Comparison of ENCODE assay signal across 8 cellular contexts in the genomic region with DNA sequence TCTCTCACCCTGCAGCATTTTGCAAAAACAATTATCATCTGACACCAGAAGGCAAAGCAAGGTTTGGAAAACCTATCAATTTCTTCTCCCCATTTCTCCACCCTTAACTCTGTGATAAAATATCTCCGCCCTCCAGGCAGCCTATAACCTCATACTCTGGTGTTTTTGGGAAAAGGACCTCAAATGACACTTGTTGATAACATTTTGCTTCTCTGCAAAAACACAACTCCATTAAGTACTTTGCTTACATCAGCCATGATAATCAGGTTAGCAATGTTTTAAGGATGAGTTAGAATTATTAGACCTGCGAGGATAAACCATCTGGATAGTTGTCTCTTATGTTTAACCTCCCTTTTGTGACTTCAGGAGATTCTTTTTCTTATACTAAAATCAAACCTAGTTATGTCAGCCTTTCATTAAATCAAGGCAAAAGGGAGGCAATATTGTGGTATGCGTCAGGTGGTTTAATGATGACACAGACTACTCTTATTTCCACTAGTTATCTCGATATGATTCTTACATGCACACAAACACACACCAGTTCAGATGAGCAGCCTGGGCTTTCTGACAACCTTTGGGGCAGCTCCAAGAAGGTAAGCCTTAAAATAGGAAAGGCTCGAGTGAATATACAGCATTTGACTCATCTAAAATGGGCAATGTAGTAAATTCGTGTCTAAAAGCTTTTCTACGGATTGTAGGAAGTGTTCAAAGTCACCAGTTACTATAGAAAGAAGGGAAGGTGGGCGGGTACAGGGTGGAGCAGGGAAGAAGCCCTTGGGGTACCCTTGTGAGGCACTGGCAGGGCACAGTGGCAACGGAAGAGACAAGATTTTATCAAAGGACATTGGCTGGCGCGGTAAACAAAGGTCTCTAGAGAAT. TPM values are rescaled to one million over a fixed set of nuclear protein-coding genes. Genes with fewer than 3 reads are reported as not detected.
DNase-seq lines count a peak whose midpoint lies in the region; ATAC-seq, FAIRE-seq and TF ChIP-seq lines count a peak whose summit lies in the region.

No MANE protein-coding gene starts in this region.

- TF ChIP-seq CTCF in AG10803 (conservative IDR thresholded peaks at IDR 0.05; ENCODE audit: low read length), result no peak
- TF ChIP-seq CTCF in bronchial epithelial cell (IDR thresholded peaks at IDR 0.05; ENCODE audit: insufficient read depth, low read length, severe bottlenecking), result no peak
- no peak for TF ChIP-seq CTCF in nephron progenitor cell (IDR thresholded peaks at IDR 0.05)
- TF ChIP-seq CTCF in omental fat pad (IDR thresholded peaks at IDR 0.05), result no peak

- H3K27ac Mint-ChIP-seq in nephron progenitor cell, result no peak overlapping the region

- no peaks in the 10 kb centered on the region for H3K36me3 Mint-ChIP-seq in nephron progenitor cell (ENCODE audit: low read depth)

- no peaks in the 10 kb centered on the region for H3K27me3 ChIP-seq in bronchial epithelial cell (ENCODE audit: control insufficient read depth, insufficient read depth, low read length)

- no peaks in the 10 kb centered on the region for H3K36me3 ChIP-seq in bronchial epithelial cell (ENCODE audit: control insufficient read depth, insufficient read depth, low read length)

- H3K27me3 Mint-ChIP-seq in nephron progenitor cell (ENCODE audit: low read depth, poor library complexity), result peaks cover 63% of the 10 kb centered on the region

- no peaks in the 10 kb centered on the region for H3K9me3 Mint-ChIP-seq in nephron progenitor cell

- peaks cover 14% of the 10 kb centered on the region for H3K4me1 Mint-ChIP-seq in nephron progenitor cell

- peak overlapping the region; percentile 74 for H3K4me3 ChIP-seq in AG10803 (ENCODE audit: low read length)
- peak overlapping the region; percentile 88 for H3K4me3 ChIP-seq in bronchial epithelial cell (ENCODE audit: low read depth, low read length)

- ATAC-seq in omental fat pad (ENCODE audit: low FRiP score), result no peak
- no peak for ATAC-seq in HG02885 (IDR thresholded peaks at IDR 0.05; ENCODE audit: poor library complexity, unreplicated experiment)

- DNase-seq in AG10803 (ENCODE audit: low read depth) (no peak), NCI-H748 treated with DMSO at 0.1 percent for 48 hours (lab: John Stamatoyannopoulos, UW) (peak; percentile 63), bronchial epithelial cell (ENCODE audit: low read depth) (peak; percentile 26), nephron progenitor cell (no peak), NCI-H2196 (lab: John Stamatoyannopoulos, UW; ENCODE audit: unreplicated experiment) (no peak), omental fat pad (ENCODE audit: low spot score) (no peak), EL (no peak)

- no peak for FAIRE-seq in bronchial epithelial cell (lab: Jason Lieb, UNC)

- peak overlapping the region; percentile 84 for H3K4me3 Mint-ChIP-seq in nephron progenitor cell

RNA-seq across cellular contexts. Expression of a gene that starts 2.1 kb away (rescaled TPM):
- total RNA-seq in bronchial epithelial cell (11.1 and 12.9 TPM in 2 replicates), omental fat pad (10 to 100 TPM; 37.4 to 74.3 (median 39.2) TPM)

Comparison
In these comparisons a context has a peak if more than half of its experiments do, and no peak if none do; other contexts are left out.
1. DNase-seq: peak in NCI-H748 treated with DMSO at 0.1 percent for 48 hours (single experiment) and bronchial epithelial cell (single experiment); none in AG10803 (single experiment), nephron progenitor cell (single experiment), NCI-H2196 (single experiment), omental fat pad (single experiment) and EL (single experiment).